ENCODE assay signal across 15 cellular contexts in genomic region chr14:72416892-72417291, GRCh38.
DNase-seq lines count a peak whose midpoint lies in the region; ATAC-seq and TF ChIP-seq lines count a peak whose summit lies in the region.
"Had no signal": no experiment of that assay in that cellular context is flagged by ENCODE, and none has a peak within 500 bp of the region (broad histone marks: within the 10 kb centered on the region; RNA-seq: fewer than 3 reads in every experiment).

No MANE protein-coding gene starts in this region.

- CTCF ChIA-PET in GM10248 (lab: Yijun Ruan, JAX) = interaction anchor here (1.4 to 2.2 kb wide), 4 partner anchors 10 to 393 kb away, joined by 3 to 11 read pairs (median 3); no protein-coding TSS in a partner anchor
- CTCF ChIA-PET in CD4-positive, alpha-beta T cell (lab: Charles Lee) = no interaction called here
- CTCF ChIA-PET in RWPE1 (lab: Yijun Ruan, JAX) = no interaction called here

- no peaks in the 10 kb centered on the region for H3K36me3 Mint-ChIP-seq in CD4-positive, alpha-beta T cell (ENCODE audit: low read depth)

- TF ChIP-seq CTCF in GM10248 (IDR thresholded peaks at IDR 0.05; ENCODE audit: control extremely low read depth, extremely low read depth, low read depth, missing control alignments) = peak; percentile 15
- no peak for TF ChIP-seq CTCF in mucosa of descending colon (IDR thresholded peaks at IDR 0.05)
- TF ChIP-seq CTCF in CD4-positive, alpha-beta T cell (IDR thresholded peaks at IDR 0.05) = no peak
- no peak for TF ChIP-seq CTCF in RWPE1 (conservative IDR thresholded peaks at IDR 0.05; ENCODE audit: low read depth)

- no peak overlapping the region for H3K4me3 Mint-ChIP-seq in CD4-positive, alpha-beta T cell

- no peak overlapping the region for H3K4me3 ChIP-seq in mucosa of descending colon
- H3K4me3 ChIP-seq: SJSA1 had no signal

- H3K4me1 Mint-ChIP-seq in CD4-positive, alpha-beta T cell (ENCODE audit: low read depth) = no peaks in the 10 kb centered on the region

- no peak overlapping the region for H3K27ac ChIP-seq in CD4-positive, alpha-beta T cell (ENCODE audit: low read depth, low read length)
- no peak overlapping the region for H3K27ac ChIP-seq in RWPE1
- H3K27ac ChIP-seq: SJSA1 had no signal

- H3K27me3 Mint-ChIP-seq in CD4-positive, alpha-beta T cell = peaks cover 5% of the 10 kb centered on the region

- no peak overlapping the region for H3K27ac Mint-ChIP-seq in CD4-positive, alpha-beta T cell

- H3K36me3 ChIP-seq in mucosa of descending colon (ENCODE audit: low read depth) = no peaks in the 10 kb centered on the region
- H3K36me3 ChIP-seq: SJSA1 had no signal

- H3K27me3 ChIP-seq in CD4-positive, alpha-beta T cell (ENCODE audit: control insufficient read depth, insufficient read depth, low read length) = no peaks in the 10 kb centered on the region
- H3K27me3 ChIP-seq: SJSA1 had no signal

- ATAC-seq in HG03280 (IDR thresholded peaks at IDR 0.05; ENCODE audit: unreplicated experiment) (peak; percentile 58), mucosa of descending colon (peak; percentile 42), GM19452 (IDR thresholded peaks at IDR 0.05; ENCODE audit: unreplicated experiment) (no peak)
- ATAC-seq in CD4-positive, alpha-beta T cell (ENCODE audit: poor library complexity) = no peak

- intact Hi-C loops in mucosa of descending colon (cut with DNase I, micrococcal nuclease) = no loop called here
- intact Hi-C loops in CD4-positive, alpha-beta T cell (cut with DNase I, micrococcal nuclease) = no loop called here

- DNase-seq in GM10248 (ENCODE audit: extremely low spot score) (no peak), NCI-H748 treated with DMSO at 0.1 percent for 48 hours (lab: John Stamatoyannopoulos, UW) (peak; percentile 40), mucosa of descending colon (no peak), RWPE1 (ENCODE audit: low spot score) (no peak)
- DNase-seq in CD4-positive, alpha-beta T cell = no peak
- DNase-seq: activated CD4-positive, alpha-beta T cell treated with anti-CD3 and anti-CD28 coated beads for 48 hours; activated gamma-delta T cell treated with Interleukin-2 at 50 U/mL for 16 hours; DMS79 treated with DMSO at 0.1 percent for 48 hours; HCEC 1CT; NCI-H2029; occipital lobe; stimulated activated CD4-positive, alpha-beta T cell treated with anti-CD3 and anti-CD28 coated beads, Interleukin-4, amount 100 ng/mL, for 24 hours had no signal

- POLR2A ChIA-PET in GM10248 (lab: Yijun Ruan, JAX) (no interaction called here), RWPE1 (lab: Yijun Ruan, JAX; ENCODE audit: low non-redundant PET) (no interaction called here)
- POLR2A ChIA-PET in CD4-positive, alpha-beta T cell (lab: Charles Lee) = no interaction called here

- H3K4me1 ChIP-seq in mucosa of descending colon (ENCODE audit: low read depth) = no peaks in the 10 kb centered on the region
- H3K4me1 ChIP-seq: SJSA1 had no signal

- H3K9me3 ChIP-seq in mucosa of descending colon = no peaks in the 10 kb centered on the region
- no peaks in the 10 kb centered on the region for H3K9me3 ChIP-seq in CD4-positive, alpha-beta T cell (ENCODE audit: control insufficient read depth, low read length)
- H3K9me3 ChIP-seq: SJSA1 had no signal

- peaks cover 3% of the 10 kb centered on the region for H3K9me3 Mint-ChIP-seq in CD4-positive, alpha-beta T cell

Comparison
In these comparisons a context has a peak if more than half of its experiments do, and no peak if none do; other contexts are left out.
1. ATAC-seq: peak in HG03280 (single experiment) and mucosa of descending colon (single experiment); none in CD4-positive, alpha-beta T cell (single experiment) and GM19452 (single experiment).